In the genomic region with DNA sequence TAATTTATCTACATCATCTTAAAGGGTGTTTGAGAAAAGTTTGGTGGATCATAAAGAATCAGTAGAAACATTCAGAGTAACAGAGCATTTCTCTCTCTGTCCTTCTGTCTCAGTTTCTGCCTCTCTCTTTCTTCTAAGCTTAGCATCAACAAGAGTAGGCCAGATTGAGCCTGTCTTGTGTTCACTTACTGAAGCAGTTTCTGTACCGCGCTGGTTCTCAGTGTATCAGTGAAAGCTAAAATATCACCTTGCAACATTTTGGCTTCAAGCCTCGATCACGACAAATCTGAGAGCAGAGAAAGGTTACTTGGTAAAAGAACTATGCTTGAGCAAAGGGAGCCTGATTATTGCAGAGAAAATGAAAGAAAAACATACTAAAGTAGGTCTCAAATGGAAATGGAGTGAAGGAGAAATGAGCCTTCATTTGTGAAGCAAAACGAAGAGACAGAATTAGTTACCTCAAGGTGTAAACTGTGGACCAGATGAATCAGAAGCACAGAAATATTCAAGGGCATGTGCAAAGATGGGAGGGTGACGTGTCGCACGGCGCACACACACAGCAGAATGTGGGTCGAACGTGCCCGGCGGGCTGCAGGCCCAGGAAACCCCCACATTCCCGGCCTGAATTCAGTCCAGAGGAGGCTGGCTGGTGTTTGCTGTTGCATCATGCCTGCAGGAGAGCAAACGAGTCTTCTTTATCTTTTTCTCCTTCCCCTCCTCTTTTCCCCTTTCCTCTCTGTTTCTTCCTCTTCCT, we compare ENCODE assay signal across 8 cellular contexts.
"Had no signal": no experiment of that assay in that cellular context is flagged by ENCODE, and none has a peak within 500 bp of the region (broad histone marks: within the 10 kb centered on the region; RNA-seq: fewer than 3 reads in every experiment).

No MANE protein-coding gene starts in this region.

- H3K9ac ChIP-seq: SK-N-SH had no signal

- ATAC-seq: natural killer cell treated with Interleukin-12 subunit alpha and Interleukin-12 subunit beta and Interleukin-15 and Interleukin-18, amount 100 ng/mL, for 72 hours; stimulated activated effector memory CD8-positive, alpha-beta T cell treated with anti-CD3 and anti-CD28 coated beads, Interleukin-12 subunit alpha, Interleukin-12 subunit beta, amount 100 ng/mL, for 72 hours had no signal

- H3K4me1 ChIP-seq: left ventricle myocardium inferior had no signal

- H3K4me3 ChIP-seq: left ventricle myocardium inferior, smooth muscle cell had no signal

- H3K4me2 ChIP-seq: SK-N-SH, smooth muscle cell had no signal

- DNase-seq: activated CD4-positive, alpha-beta T cell treated with anti-CD3 and anti-CD28 coated beads for 4 hours; activated naive CD4-positive, alpha-beta T cell treated with anti-CD3 and anti-CD28 coated beads for 36 hours; left ventricle myocardium inferior; SK-N-SH; T-helper 1 cell had no signal

- H3K36me3 ChIP-seq: left ventricle myocardium inferior had no signal

- H3K9me3 ChIP-seq: left ventricle myocardium inferior, SK-N-SH had no signal

- H3K27ac ChIP-seq: left ventricle myocardium inferior had no signal
